In the genomic region with DNA sequence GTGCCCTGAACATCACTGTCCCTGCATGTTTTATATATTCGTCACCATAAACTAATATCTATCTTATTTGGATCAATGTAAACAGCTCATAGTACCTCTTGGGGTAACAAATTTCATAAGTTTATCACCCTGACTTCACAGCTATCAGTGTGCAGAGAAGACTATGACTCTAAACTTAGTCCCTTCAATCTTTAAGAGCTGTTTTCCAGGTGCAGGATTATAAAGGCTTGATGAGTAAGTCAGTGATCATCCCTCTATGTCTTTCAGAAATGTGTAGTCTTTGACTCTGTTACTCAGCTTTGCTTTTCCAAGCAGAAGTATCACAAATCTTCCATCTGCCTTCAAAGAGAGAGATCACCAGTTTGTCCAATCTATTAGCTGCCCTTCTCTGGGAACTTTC, we compare ENCODE assay signal across 24 cellular contexts. TPM values are rescaled to one million over a fixed set of nuclear protein-coding genes. Genes with fewer than 3 reads are reported as not detected.
"Had no signal": no experiment of that assay in that cellular context is flagged by ENCODE, and none has a peak within 500 bp of the region (broad histone marks: within the 10 kb centered on the region; RNA-seq: fewer than 3 reads in every experiment).

No MANE protein-coding gene starts in this region.

- H3K4me3 ChIP-seq: left ventricle myocardium inferior, lung, mucosa of descending colon, pancreas, prostate gland, spleen, testis, thyroid gland, transverse colon, upper lobe of left lung, vagina had no signal

- H3K9me3 ChIP-seq: left ventricle myocardium inferior, mucosa of descending colon, pancreas, prostate gland, spleen, testis, thyroid gland, transverse colon, upper lobe of left lung, vagina had no signal

- DNase-seq: hippocampal formation; left ventricle myocardium inferior; midbrain; mucosa of descending colon; naive thymus-derived CD4-positive, alpha-beta T cell; pancreas; posterior cingulate gyrus; retina; right cardiac atrium; small intestine; spleen; stimulated activated CD4-positive, alpha-beta T cell treated with anti-CD3 and anti-CD28 coated beads, Interleukin-4, amount 100 ng/mL, for 24 hours; stimulated activated naive CD4-positive, alpha-beta T cell; substantia nigra; testis; thyroid gland; transverse colon; upper lobe of left lung had no signal

- H3K27me3 ChIP-seq: pancreas, testis, thyroid gland, transverse colon, upper lobe of left lung, vagina had no signal

- FAIRE-seq: pancreas, small intestine had no signal

- H3K4me1 ChIP-seq: left ventricle myocardium inferior, pancreas, prostate gland, spleen, testis, thyroid gland, transverse colon, upper lobe of left lung, vagina had no signal

- H3K27ac ChIP-seq: left ventricle myocardium inferior, pancreas, prostate gland, spleen, testis, thyroid gland, transverse colon, upper lobe of left lung, vagina had no signal

- ATAC-seq: mucosa of descending colon; naive thymus-derived CD4-positive, alpha-beta T cell; natural killer cell treated with Interleukin-12 subunit alpha and Interleukin-12 subunit beta and Interleukin-15 and Interleukin-18, amount 100 ng/mL, for 72 hours; pancreas; right cardiac atrium; sciatic nerve; stimulated activated effector memory CD8-positive, alpha-beta T cell treated with anti-CD3 and anti-CD28 coated beads, Interleukin-12 subunit alpha, Interleukin-12 subunit beta, amount 100 ng/mL, for 72 hours had no signal

- H3K36me3 ChIP-seq: left ventricle myocardium inferior, pancreas, prostate gland, spleen, thyroid gland, transverse colon, upper lobe of left lung, vagina had no signal

RNA-seq across cellular contexts. Expression of a gene that starts 45.1 kb away (rescaled TPM):
- total RNA-seq: natural killer cell treated with Interleukin-12 subunit alpha and Interleukin-12 subunit beta and Interleukin-15 and Interleukin-18, amount 100 ng/mL, for 72 hours had no signal
